In genomic region chr12:57010627-57011224, GRCh38 we compare ENCODE assay signal across 22 cellular contexts. TPM values are rescaled to one million over a fixed set of nuclear protein-coding genes. Genes with fewer than 3 reads are reported as not detected.
"Had no signal": no experiment of that assay in that cellular context is flagged by ENCODE, and none has a peak within 500 bp of the region (broad histone marks: within the 10 kb centered on the region; RNA-seq: fewer than 3 reads in every experiment).

No MANE protein-coding gene starts in this region.

- H3K36me3 Mint-ChIP-seq: stimulated activated naive B cell treated with anti-CD40 and anti-IgM and Interleukin-4, amounts not matched to agents 10 μg/mL and 1 μg/mL and 100 μg/mL, for 72 hours had no signal

- H3K36me3 ChIP-seq: ascending aorta, breast epithelium, tibial nerve, uterus had no signal

- H3K9me3 Mint-ChIP-seq: activated B cell treated with CpG ODN at 0.5 μM for 24 hours; dendritic cell treated with granulocyte-macrophage colony-stimulating factor and Interleukin-4, amounts not matched to agents 40 ng/mL and 50 ng/mL, for 4 days; effector memory CD8-positive, alpha-beta T cell; natural killer cell treated with Interleukin-12 subunit alpha and Interleukin-12 subunit beta and Interleukin-15 and Interleukin-18, amount 100 ng/mL, for 72 hours; stimulated activated naive B cell treated with anti-CD40 and anti-IgM and Interleukin-4, amounts not matched to agents 10 μg/mL and 1 μg/mL and 100 μg/mL, for 72 hours had no signal

- H3K27ac ChIP-seq: ascending aorta, breast epithelium, epithelial cell of prostate, tibial nerve, uterus had no signal

- DNase-seq: activated B cell treated with CpG ODN at 0.5 μM for 24 hours; activated CD4-positive, alpha-beta T cell treated with anti-CD3 and anti-CD28 coated beads, Interleukin-2, amount 50 U/mL, for 1 hour; activated effector memory CD4-positive, alpha-beta T cell treated with anti-CD3 and anti-CD28 coated beads, Interleukin-2, amount 50 U/mL, for 16 hours; activated T-cell treated with anti-CD3 and anti-CD28 coated beads for 4 hours; effector memory CD8-positive, alpha-beta T cell; foreskin melanocyte; mesendoderm; retina; stimulated activated CD4-positive, alpha-beta T cell treated with anti-CD3 and anti-CD28 coated beads, Interleukin-2, amount 100 ng/mL, for 48 hours; substantia nigra; uterus had no signal

- H3K27ac Mint-ChIP-seq: activated B cell treated with CpG ODN at 0.5 μM for 24 hours; dendritic cell treated with granulocyte-macrophage colony-stimulating factor and Interleukin-4, amounts not matched to agents 40 ng/mL and 50 ng/mL, for 4 days; natural killer cell treated with Interleukin-12 subunit alpha and Interleukin-12 subunit beta and Interleukin-15 and Interleukin-18, amount 100 ng/mL, for 72 hours had no signal

- H3K27me3 Mint-ChIP-seq: activated B cell treated with CpG ODN at 0.5 μM for 24 hours had no signal

- H3K9me3 ChIP-seq: ascending aorta, breast epithelium, tibial nerve, uterus had no signal

- H3K4me3 Mint-ChIP-seq: dendritic cell treated with granulocyte-macrophage colony-stimulating factor and Interleukin-4, amounts not matched to agents 40 ng/mL and 50 ng/mL, for 4 days; effector memory CD8-positive, alpha-beta T cell; natural killer cell treated with Interleukin-12 subunit alpha and Interleukin-12 subunit beta and Interleukin-15 and Interleukin-18, amount 100 ng/mL, for 72 hours; stimulated activated naive B cell treated with anti-CD40 and anti-IgM and Interleukin-4, amounts not matched to agents 10 μg/mL and 1 μg/mL and 100 μg/mL, for 72 hours had no signal

- H3K27me3 ChIP-seq: breast epithelium, uterus had no signal

- H3K4me3 ChIP-seq: ascending aorta, breast epithelium, tibial nerve, uterus had no signal

- H3K4me1 ChIP-seq: breast epithelium had no signal

RNA-seq across cellular contexts. Expression of gene TAC3, which starts 5.6 kb away (rescaled TPM):
- total RNA-seq: activated B cell treated with CpG ODN at 0.5 μM for 24 hours, ascending aorta, breast epithelium, cerebellum, liver, skeletal muscle tissue, tibial nerve, uterus had no signal
- polyA plus RNA-seq: liver had no signal

RNA-seq across cellular contexts. Expression of gene MYO1A, which starts 39.2 kb away (rescaled TPM):
- total RNA-seq: ascending aorta, skeletal muscle tissue had no signal

RNA-seq across cellular contexts. Expression of gene RDH16, which starts 53.3 kb away (rescaled TPM):
- polyA plus RNA-seq: fibroblast of lung had no signal
